Comparison of ENCODE assay signal across 1 cellular context in genomic region chr4:55345980-55346850, GRCh38.
TF ChIP-seq lines count a peak whose summit lies in the region.

Gene SRD5A3, plus strand, starts transcription at chr4:55346242. Its CDS starts 95 bp downstream, at chr4:55346337.

TF ChIP-seq in HEK293, 187 proteins besides CTCF, POLR2A, EP300 and RAD21 (continued from another document and continues in another):
- TF ChIP-seq AEBP2 (tag by site-specific recombination; IDR thresholded peaks at IDR 0.05; ENCODE audit: borderline replicate concordance) = no peak
- TF ChIP-seq YY1 (tag by site-specific recombination; IDR thresholded peaks at IDR 0.05) = peak; percentile 59; the same call in 1 of the 2 replicates
- no peak for TF ChIP-seq ZNF433 (tag by site-specific recombination; IDR thresholded peaks at IDR 0.05; ENCODE audit: low read depth)
- TF ChIP-seq GFI1B (tag by site-specific recombination; IDR thresholded peaks at IDR 0.05) = no peak
- TF ChIP-seq ZSCAN4 (tag by site-specific recombination; IDR thresholded peaks at IDR 0.05) = no peak
- no peak for TF ChIP-seq ZBTB48 (tag by site-specific recombination; IDR thresholded peaks at IDR 0.05)
- no peak; the same call in 1 of the 2 replicates for TF ChIP-seq SP3 (tag by site-specific recombination; IDR thresholded peaks at IDR 0.05)
- TF ChIP-seq ZNF221 (tag by site-specific recombination; IDR thresholded peaks at IDR 0.05; ENCODE audit: borderline replicate concordance) = no peak
- peak; percentile 87 for TF ChIP-seq ZBTB20 (tag by site-specific recombination; IDR thresholded peaks at IDR 0.05)
- peak; percentile 75 for TF ChIP-seq ZNF10 (tag by site-specific recombination; IDR thresholded peaks at IDR 0.05)
- no peak for TF ChIP-seq ZBTB7A (tag by site-specific recombination; IDR thresholded peaks at IDR 0.05; ENCODE audit: low read depth)
- TF ChIP-seq KLF7 (tag by site-specific recombination; IDR thresholded peaks at IDR 0.05; ENCODE audit: borderline replicate concordance) = 0 out of 2 replicates have a peak, but pooled peaks have one; percentile 25
- TF ChIP-seq, protein P1, sequence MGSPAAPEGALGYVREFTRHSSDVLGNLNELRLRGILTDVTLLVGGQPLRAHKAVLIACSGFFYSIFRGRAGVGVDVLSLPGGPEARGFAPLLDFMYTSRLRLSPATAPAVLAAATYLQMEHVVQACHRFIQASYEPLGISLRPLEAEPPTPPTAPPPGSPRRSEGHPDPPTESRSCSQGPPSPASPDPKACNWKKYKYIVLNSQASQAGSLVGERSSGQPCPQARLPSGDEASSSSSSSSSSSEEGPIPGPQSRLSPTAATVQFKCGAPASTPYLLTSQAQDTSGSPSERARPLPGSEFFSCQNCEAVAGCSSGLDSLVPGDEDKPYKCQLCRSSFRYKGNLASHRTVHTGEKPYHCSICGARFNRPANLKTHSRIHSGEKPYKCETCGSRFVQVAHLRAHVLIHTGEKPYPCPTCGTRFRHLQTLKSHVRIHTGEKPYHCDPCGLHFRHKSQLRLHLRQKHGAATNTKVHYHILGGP (tag by site-specific recombination; IDR thresholded peaks at IDR 0.05) = no peak
- no peak for TF ChIP-seq ZNF169 (tag by site-specific recombination; IDR thresholded peaks at IDR 0.05)
- no peak for TF ChIP-seq SCRT1 (tag by site-specific recombination; IDR thresholded peaks at IDR 0.05; ENCODE audit: borderline replicate concordance)
- TF ChIP-seq ZNF768 (tag by site-specific recombination; IDR thresholded peaks at IDR 0.05) = no peak
- no peak for TF ChIP-seq ZNF132 (tag by site-specific recombination; IDR thresholded peaks at IDR 0.05; ENCODE audit: borderline replicate concordance)
- TF ChIP-seq ZNF571 (tag by site-specific recombination; IDR thresholded peaks at IDR 0.05) = no peak
- no peak for TF ChIP-seq SETDB1 (IDR thresholded peaks at IDR 0.05; ENCODE audit: insufficient read length, low read length)
- peak; percentile 92 for TF ChIP-seq TCF7L2 (IDR thresholded peaks at IDR 0.05; ENCODE audit: borderline replicate concordance, low read depth, low read length)
- no peak; the same call in 1 of the 2 replicates for TF ChIP-seq KLF17 (tag by site-specific recombination; IDR thresholded peaks at IDR 0.05)
- TF ChIP-seq, protein P2, sequence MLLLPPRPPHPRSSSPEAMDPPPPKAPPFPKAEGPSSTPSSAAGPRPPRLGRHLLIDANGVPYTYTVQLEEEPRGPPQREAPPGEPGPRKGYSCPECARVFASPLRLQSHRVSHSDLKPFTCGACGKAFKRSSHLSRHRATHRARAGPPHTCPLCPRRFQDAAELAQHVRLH (tag by site-specific recombination; IDR thresholded peaks at IDR 0.05) = no peak
- TF ChIP-seq HOXD13 (CRISPR knock-in tag; IDR thresholded peaks at IDR 0.05; ENCODE audit: borderline replicate concordance) = no peak
- no peak for TF ChIP-seq OSR2 (tag by site-specific recombination; IDR thresholded peaks at IDR 0.05)
- no peak for TF ChIP-seq ZNF2 (tag by site-specific recombination; IDR thresholded peaks at IDR 0.05)
- no peak for TF ChIP-seq ZNF157 (tag by site-specific recombination; IDR thresholded peaks at IDR 0.05)
- TF ChIP-seq ZSCAN16 (tag by site-specific recombination; IDR thresholded peaks at IDR 0.05) = no peak
- no peak for TF ChIP-seq ZNF585B (tag by site-specific recombination; IDR thresholded peaks at IDR 0.05)
- no peak for TF ChIP-seq ZNF112 (tag by site-specific recombination; IDR thresholded peaks at IDR 0.05)
- no peak for TF ChIP-seq ZNF514 (tag by site-specific recombination; IDR thresholded peaks at IDR 0.05)
- TF ChIP-seq EGR2 (tag by site-specific recombination; IDR thresholded peaks at IDR 0.05; ENCODE audit: low read depth) = no peak
- TF ChIP-seq ZNF560 (tag by site-specific recombination; IDR thresholded peaks at IDR 0.05; ENCODE audit: borderline replicate concordance) = no peak
- TF ChIP-seq, protein P3, sequence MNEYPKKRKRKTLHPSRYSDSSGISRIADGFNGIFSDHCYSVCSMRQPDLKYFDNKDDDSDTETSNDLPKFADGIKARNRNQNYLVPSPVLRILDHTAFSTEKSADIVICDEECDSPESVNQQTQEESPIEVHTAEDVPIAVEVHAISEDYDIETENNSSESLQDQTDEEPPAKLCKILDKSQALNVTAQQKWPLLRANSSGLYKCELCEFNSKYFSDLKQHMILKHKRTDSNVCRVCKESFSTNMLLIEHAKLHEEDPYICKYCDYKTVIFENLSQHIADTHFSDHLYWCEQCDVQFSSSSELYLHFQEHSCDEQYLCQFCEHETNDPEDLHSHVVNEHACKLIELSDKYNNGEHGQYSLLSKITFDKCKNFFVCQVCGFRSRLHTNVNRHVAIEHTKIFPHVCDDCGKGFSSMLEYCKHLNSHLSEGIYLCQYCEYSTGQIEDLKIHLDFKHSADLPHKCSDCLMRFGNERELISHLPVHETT (tag by site-specific recombination; IDR thresholded peaks at IDR 0.05) = no peak
- peak; percentile 45; the same call in 1 of the 2 replicates for TF ChIP-seq KLF1 (tag by site-specific recombination; IDR thresholded peaks at IDR 0.05)
- no peak for TF ChIP-seq ZNF426 (tag by site-specific recombination; IDR thresholded peaks at IDR 0.05)
- TF ChIP-seq SCRT2 (tag by site-specific recombination; IDR thresholded peaks at IDR 0.05) = peak; percentile 45; the same call in 1 of the 2 replicates
- TF ChIP-seq, protein P4, sequence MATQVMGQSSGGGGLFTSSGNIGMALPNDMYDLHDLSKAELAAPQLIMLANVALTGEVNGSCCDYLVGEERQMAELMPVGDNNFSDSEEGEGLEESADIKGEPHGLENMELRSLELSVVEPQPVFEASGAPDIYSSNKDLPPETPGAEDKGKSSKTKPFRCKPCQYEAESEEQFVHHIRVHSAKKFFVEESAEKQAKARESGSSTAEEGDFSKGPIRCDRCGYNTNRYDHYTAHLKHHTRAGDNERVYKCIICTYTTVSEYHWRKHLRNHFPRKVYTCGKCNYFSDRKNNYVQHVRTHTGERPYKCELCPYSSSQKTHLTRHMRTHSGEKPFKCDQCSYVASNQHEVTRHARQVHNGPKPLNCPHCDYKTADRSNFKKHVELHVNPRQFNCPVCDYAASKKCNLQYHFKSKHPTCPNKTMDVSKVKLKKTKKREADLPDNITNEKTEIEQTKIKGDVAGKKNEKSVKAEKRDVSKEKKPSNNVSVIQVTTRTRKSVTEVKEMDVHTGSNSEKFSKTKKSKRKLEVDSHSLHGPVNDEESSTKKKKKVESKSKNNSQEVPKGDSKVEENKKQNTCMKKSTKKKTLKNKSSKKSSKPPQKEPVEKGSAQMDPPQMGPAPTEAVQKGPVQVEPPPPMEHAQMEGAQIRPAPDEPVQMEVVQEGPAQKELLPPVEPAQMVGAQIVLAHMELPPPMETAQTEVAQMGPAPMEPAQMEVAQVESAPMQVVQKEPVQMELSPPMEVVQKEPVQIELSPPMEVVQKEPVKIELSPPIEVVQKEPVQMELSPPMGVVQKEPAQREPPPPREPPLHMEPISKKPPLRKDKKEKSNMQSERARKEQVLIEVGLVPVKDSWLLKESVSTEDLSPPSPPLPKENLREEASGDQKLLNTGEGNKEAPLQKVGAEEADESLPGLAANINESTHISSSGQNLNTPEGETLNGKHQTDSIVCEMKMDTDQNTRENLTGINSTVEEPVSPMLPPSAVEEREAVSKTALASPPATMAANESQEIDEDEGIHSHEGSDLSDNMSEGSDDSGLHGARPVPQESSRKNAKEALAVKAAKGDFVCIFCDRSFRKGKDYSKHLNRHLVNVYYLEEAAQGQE (tag by site-specific recombination; IDR thresholded peaks at IDR 0.05) = no peak
- TF ChIP-seq ZNF558 (tag by site-specific recombination; IDR thresholded peaks at IDR 0.05) = no peak
- peak; percentile 86 for TF ChIP-seq ZIC2 (tag by site-specific recombination; IDR thresholded peaks at IDR 0.05)
- no peak for TF ChIP-seq OVOL3 (tag by site-specific recombination; IDR thresholded peaks at IDR 0.05)
- TF ChIP-seq ZNF366 (tag by site-specific recombination; conservative IDR thresholded peaks at IDR 0.05) = no peak
- peak; percentile 63; the same call in 1 of the 2 replicates for TF ChIP-seq ZNF660 (tag by site-specific recombination; IDR thresholded peaks at IDR 0.05)
- TF ChIP-seq, protein P5, sequence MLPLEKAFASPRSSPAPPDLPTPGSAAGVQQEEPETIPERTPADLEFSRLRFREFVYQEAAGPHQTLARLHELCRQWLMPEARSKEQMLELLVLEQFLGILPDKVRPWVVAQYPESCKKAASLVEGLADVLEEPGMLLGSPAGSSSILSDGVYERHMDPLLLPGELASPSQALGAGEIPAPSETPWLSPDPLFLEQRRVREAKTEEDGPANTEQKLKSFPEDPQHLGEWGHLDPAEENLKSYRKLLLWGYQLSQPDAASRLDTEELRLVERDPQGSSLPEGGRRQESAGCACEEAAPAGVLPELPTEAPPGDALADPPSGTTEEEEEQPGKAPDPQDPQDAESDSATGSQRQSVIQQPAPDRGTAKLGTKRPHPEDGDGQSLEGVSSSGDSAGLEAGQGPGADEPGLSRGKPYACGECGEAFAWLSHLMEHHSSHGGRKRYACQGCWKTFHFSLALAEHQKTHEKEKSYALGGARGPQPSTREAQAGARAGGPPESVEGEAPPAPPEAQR (tag by site-specific recombination; IDR thresholded peaks at IDR 0.05) = no peak
- no peak for TF ChIP-seq KLF9 (tag by site-specific recombination; IDR thresholded peaks at IDR 0.05; ENCODE audit: low read depth)
- TF ChIP-seq ZNF785 (tag by site-specific recombination; IDR thresholded peaks at IDR 0.05) = no peak
- TF ChIP-seq TRIM28 (IDR thresholded peaks at IDR 0.05; ENCODE audit: borderline replicate concordance, low read length) = no peak
- peak; percentile 26; the same call in 1 of the 2 replicates for TF ChIP-seq ZNF561 (tag by site-specific recombination; IDR thresholded peaks at IDR 0.05; ENCODE audit: borderline replicate concordance)
- no peak for TF ChIP-seq ZNF350 (tag by site-specific recombination; IDR thresholded peaks at IDR 0.05)
- TF ChIP-seq ZNF843 (tag by site-specific recombination; IDR thresholded peaks at IDR 0.05) = no peak
- peak; percentile 82; the same call in 1 of the 2 replicates for TF ChIP-seq ZFP37 (tag by site-specific recombination; IDR thresholded peaks at IDR 0.05)
- no peak for TF ChIP-seq HOXA7 (CRISPR knock-in tag; IDR thresholded peaks at IDR 0.05; ENCODE audit: borderline replicate concordance)
- no peak for TF ChIP-seq ZNF530 (tag by site-specific recombination; IDR thresholded peaks at IDR 0.05; ENCODE audit: low read depth)
- 0 out of 2 replicates have a peak, but pooled peaks have one; percentile 10 for TF ChIP-seq ZBTB11 (tag by site-specific recombination; conservative IDR thresholded peaks at IDR 0.05; ENCODE audit: low read depth)
- no peak for TF ChIP-seq ZNF133 (tag by site-specific recombination; IDR thresholded peaks at IDR 0.05)
- peak; percentile 7; the same call in 1 of the 2 replicates for TF ChIP-seq SP2 (tag by site-specific recombination; IDR thresholded peaks at IDR 0.05)
